In genomic region chr2:237772513-237772912, GRCh38 we compare ENCODE assay signal across 17 cellular contexts. TPM values are rescaled to one million over a fixed set of nuclear protein-coding genes. Genes with fewer than 3 reads are reported as not detected.
DNase-seq lines count a peak whose midpoint lies in the region; ATAC-seq and TF ChIP-seq lines count a peak whose summit lies in the region.
"Had no signal": no experiment of that assay in that cellular context is flagged by ENCODE, and none has a peak within 500 bp of the region (broad histone marks: within the 10 kb centered on the region; RNA-seq: fewer than 3 reads in every experiment).

No MANE protein-coding gene starts in this region.

- H3K4me3 Mint-ChIP-seq in activated T-helper 17 cell treated with anti-CD3 and anti-CD28 coated beads, Interleukin-2, amount 50 U/mL, for 72 hours, result no peak overlapping the region
- H3K4me3 Mint-ChIP-seq in glutamatergic neuron (ENCODE audit: unreplicated experiment), result no peak overlapping the region
- H3K4me3 Mint-ChIP-seq: IgD-negative memory B cell had no signal

- TF ChIP-seq EP300 in sigmoid colon (IDR thresholded peaks at IDR 0.05), result no peak

- H3K27ac ChIP-seq in right cardiac atrium (ENCODE audit: low read length) (peak overlapping the region; percentile 43), right atrium auricular region (peak overlapping the region in 1 of 2 donors; percentile 46), sigmoid colon (peak overlapping the region in 1 of 4 donors; percentile 27)
- H3K27ac ChIP-seq: Peyer's patch had no signal

- TF ChIP-seq CTCF in right atrium auricular region (IDR thresholded peaks at IDR 0.05) (no peak), glutamatergic neuron (IDR thresholded peaks at IDR 0.05; ENCODE audit: partially characterized antibody, unreplicated experiment) (no peak), sigmoid colon (IDR thresholded peaks at IDR 0.05) (no peak)

- H3K27me3 Mint-ChIP-seq in activated T-helper 17 cell treated with anti-CD3 and anti-CD28 coated beads, Interleukin-2, amount 50 U/mL, for 72 hours, result no peaks in the 10 kb centered on the region
- H3K27me3 Mint-ChIP-seq in glutamatergic neuron (ENCODE audit: unreplicated experiment), result peaks cover 2% of the 10 kb centered on the region
- H3K27me3 Mint-ChIP-seq: CD4-positive, CD25-positive, alpha-beta regulatory T cell; IgD-negative memory B cell had no signal

- no peaks in the 10 kb centered on the region for H3K9me3 Mint-ChIP-seq in activated T-helper 17 cell treated with anti-CD3 and anti-CD28 coated beads, Interleukin-2, amount 50 U/mL, for 72 hours
- H3K9me3 Mint-ChIP-seq in glutamatergic neuron (ENCODE audit: unreplicated experiment), result no peaks in the 10 kb centered on the region
- H3K9me3 Mint-ChIP-seq: CD4-positive, CD25-positive, alpha-beta regulatory T cell; IgD-negative memory B cell had no signal

- no peak overlapping the region for H3K4me3 ChIP-seq in right cardiac atrium (ENCODE audit: low read length)
- H3K4me3 ChIP-seq in right atrium auricular region, result no peak overlapping the region
- H3K4me3 ChIP-seq in sigmoid colon, result no peak overlapping the region
- H3K4me3 ChIP-seq: GM12878, Peyer's patch had no signal

- H3K9me3 ChIP-seq in right cardiac atrium (ENCODE audit: control insufficient read depth, low read length) (no peaks in the 10 kb centered on the region), right atrium auricular region (no peaks in the 10 kb centered on the region), sigmoid colon (no peaks in the 10 kb centered on the region)
- H3K9me3 ChIP-seq: Peyer's patch had no signal

- no peaks in the 10 kb centered on the region for H3K27me3 ChIP-seq in right cardiac atrium (ENCODE audit: control insufficient read depth, insufficient read depth)
- no peaks in the 10 kb centered on the region for H3K27me3 ChIP-seq in right atrium auricular region
- H3K27me3 ChIP-seq in sigmoid colon, result no peaks in the 10 kb centered on the region
- H3K27me3 ChIP-seq: Peyer's patch had no signal

- TF ChIP-seq POLR2A in sigmoid colon (IDR thresholded peaks at IDR 0.05), result no peak

- 81% methylated on average over 3 of the region's 3 CpGs for WGBS in right cardiac atrium
- 94 to 98% methylated on average over 3 of the region's 3 CpGs for WGBS in sigmoid colon, 2 donors

- H3K4me1 ChIP-seq in right cardiac atrium (ENCODE audit: control insufficient read depth, insufficient read depth, low read length) (no peaks in the 10 kb centered on the region), right atrium auricular region (peaks cover 0 to 13% of the 10 kb centered on the region in 2 donors), sigmoid colon (no peaks in the 10 kb centered on the region)
- H3K4me1 ChIP-seq: Peyer's patch had no signal

- peaks cover 5% of the 10 kb centered on the region for H3K4me1 Mint-ChIP-seq in activated T-helper 17 cell treated with anti-CD3 and anti-CD28 coated beads, Interleukin-2, amount 50 U/mL, for 72 hours
- no peaks in the 10 kb centered on the region for H3K4me1 Mint-ChIP-seq in glutamatergic neuron (ENCODE audit: low read depth, unreplicated experiment)
- H3K4me1 Mint-ChIP-seq: IgD-negative memory B cell had no signal

- peak overlapping the region; percentile 85 for H3K27ac Mint-ChIP-seq in activated T-helper 17 cell treated with anti-CD3 and anti-CD28 coated beads, Interleukin-2, amount 50 U/mL, for 72 hours
- peak overlapping the region; percentile 45 for H3K27ac Mint-ChIP-seq in glutamatergic neuron (ENCODE audit: unreplicated experiment)

- H3K36me3 Mint-ChIP-seq in activated T-helper 17 cell treated with anti-CD3 and anti-CD28 coated beads, Interleukin-2, amount 50 U/mL, for 72 hours (ENCODE audit: low read depth), result peaks cover 100% of the 10 kb centered on the region
- H3K36me3 Mint-ChIP-seq in glutamatergic neuron (ENCODE audit: unreplicated experiment), result no peaks in the 10 kb centered on the region

- H3K36me3 ChIP-seq in right atrium auricular region, result peaks cover 57% of the 10 kb centered on the region
- H3K36me3 ChIP-seq in sigmoid colon, result peaks cover 5 to 83% (median 21%) of the 10 kb centered on the region in 4 donors

- intact Hi-C loops in right cardiac atrium (cut with DNase I) (no loop called here), sigmoid colon (cut with DNase I) (no loop called here)

- ATAC-seq in right cardiac atrium (peak; percentile 26 to 39), HG03469 (IDR thresholded peaks at IDR 0.05; ENCODE audit: unreplicated experiment) (no peak), HG02884 (IDR thresholded peaks at IDR 0.05; ENCODE audit: unreplicated experiment) (no peak)
- ATAC-seq in activated T-helper 17 cell treated with anti-CD3 and anti-CD28 coated beads, Interleukin-2, amount 50 U/mL, for 72 hours (replicated peaks), result no peak
- ATAC-seq: GM12878, HCT116 had no signal

- DNase-seq in right cardiac atrium (no peak), right atrium auricular region (ENCODE audit: low spot score) (no peak), glutamatergic neuron (no peak), sigmoid colon (no peak)
- DNase-seq: ACHN; Calu3; CD4-positive, CD25-positive, alpha-beta regulatory T cell; NCI-H1436; NCI-H2029 treated with DMSO at 0.1 percent for 48 hours; NCI-H510A treated with DMSO at 0.1 percent for 48 hours; Peyer's patch had no signal

RNA-seq across cellular contexts. Expression of gene RBM44, which starts 26.1 kb away (rescaled TPM):
- total RNA-seq in right cardiac atrium, result under 1 TPM; 0.23 to 0.70 (median 0.40) TPM
- 0.20 TPM for polyA plus RNA-seq in right cardiac atrium
- total RNA-seq in right atrium auricular region, result under 1 TPM; 0.30 to 0.55 TPM
- total RNA-seq in activated T-helper 17 cell treated with anti-CD3 and anti-CD28 coated beads, Interleukin-2, amount 50 U/mL, for 72 hours, result 1 to 10 TPM; 2.1 to 3.9 TPM
- total RNA-seq in glutamatergic neuron (ENCODE audit: unreplicated experiment), result 1.3 TPM
- total RNA-seq in sigmoid colon, result 1 to 10 TPM in 2 of 4 donors, under 1 TPM in 2; 0.68 to 1.7 (median 1.2) TPM
- under 1 TPM in 1 of 3 donors, not detected in 2; 0.12 TPM for polyA plus RNA-seq in sigmoid colon

Comparison
In these comparisons a context has a peak if more than half of its experiments do, and no peak if none do; other contexts are left out.
1. ATAC-seq: peak in right cardiac atrium (2 of 2); none in activated T-helper 17 cell treated with anti-CD3 and anti-CD28 coated beads, Interleukin-2, amount 50 U/mL, for 72 hours (single experiment), HG03469 (single experiment) and HG02884 (single experiment).